22 cellular contexts compared by ENCODE assay signal in genomic region chr3:852033-852432, GRCh38.
DNase-seq lines count a peak whose midpoint lies in the region; ATAC-seq and TF ChIP-seq lines count a peak whose summit lies in the region.
"Had no signal": no experiment of that assay in that cellular context is flagged by ENCODE, and none has a peak within 500 bp of the region (broad histone marks: within the 10 kb centered on the region; RNA-seq: fewer than 3 reads in every experiment).

No MANE protein-coding gene starts in this region.

- H3K27ac ChIP-seq in SK-N-SH (ENCODE audit: low read depth in 2 of 2, low read length in 1 of 2) (no peak overlapping the region), Karpas-422 (ENCODE audit: low read length) (no peak overlapping the region), mammary epithelial cell (ENCODE audit: insufficient read depth, low read depth, low read length) (no peak overlapping the region)
- H3K27ac ChIP-seq: body of pancreas, esophagus muscularis mucosa, parathyroid adenoma, PC-9, skin epidermis, uterus had no signal

- POLR2A ChIA-PET in SK-N-SH (lab: Yijun Ruan, JAX), result no interaction called here

- H3K79me2 ChIP-seq in SK-N-SH (ENCODE audit: insufficient read depth), result no peaks in the 10 kb centered on the region
- no peaks in the 10 kb centered on the region for H3K79me2 ChIP-seq in Karpas-422 (ENCODE audit: low read length)
- H3K79me2 ChIP-seq in mammary epithelial cell (ENCODE audit: insufficient read depth, low read length), result no peaks in the 10 kb centered on the region
- H3K79me2 ChIP-seq: parathyroid adenoma had no signal

- H3K4me2 ChIP-seq in SK-N-SH (no peak overlapping the region), Karpas-422 (ENCODE audit: low read depth, low read length, poor library complexity, severe bottlenecking) (no peak overlapping the region), mammary epithelial cell (ENCODE audit: insufficient read depth, low read depth, low read length) (no peak overlapping the region)
- H3K4me2 ChIP-seq: PC-9 had no signal

- no peak for TF ChIP-seq EP300 in SK-N-SH (IDR thresholded peaks at IDR 0.05; ENCODE audit: borderline replicate concordance in 1 of 2, low read depth in 1 of 2, low read length in 1 of 2)

- DNase-seq in SK-N-SH, result no peak
- DNase-seq in Karpas-422, result peak; percentile 56
- DNase-seq in mammary epithelial cell, result peak; percentile 21
- DNase-seq in NCI-H146 treated with DMSO at 0.1 percent for 48 hours (lab: John Stamatoyannopoulos, UW; ENCODE audit: unreplicated experiment), result no peak
- no peak for DNase-seq in A172 (ENCODE audit: low spot score)
- no peak for DNase-seq in left ventricle myocardium superior
- DNase-seq: activated CD4-positive, alpha-beta T cell treated with anti-CD3 and anti-CD28 coated beads, Interleukin-2, amount 50 U/mL, for 4 hours; activated T-cell treated with anti-CD3 and anti-CD28 coated beads, Interleukin-2, amount 50 U/mL, for 48 hours; body of pancreas; head of caudate nucleus; naive B cell; NCI-H1417 treated with DMSO at 0.1 percent for 48 hours; NCI-H2227 treated with DMSO at 0.1 percent for 48 hours; PC-9; stimulated activated CD4-positive, alpha-beta T cell treated with anti-CD3 and anti-CD28 coated beads, Interleukin-4, amount 100 ng/mL, for 1 hour; uterus had no signal

- intact Hi-C loops in mammary epithelial cell (cut with micrococcal nuclease), result loop anchor here (1.0 to 5.0 kb wide), 2 partner anchors 50 to 220 kb away; no protein-coding TSS in a partner anchor
- intact Hi-C loops in left ventricle myocardium superior (cut with micrococcal nuclease), result no loop called here

- H3K27me3 ChIP-seq in SK-N-SH (ENCODE audit: insufficient read depth) (no peaks in the 10 kb centered on the region), Karpas-422 (ENCODE audit: low read length) (no peaks in the 10 kb centered on the region), mammary epithelial cell (ENCODE audit: insufficient read depth, low read length) (no peaks in the 10 kb centered on the region)
- H3K27me3 ChIP-seq: body of pancreas, esophagus muscularis mucosa, uterus had no signal

- in situ Hi-C loops in mammary epithelial cell (cut with MboI; ENCODE audit: low sequenced_read_pairs in 2 of 2), result loop anchor here (5.0 to 25.0 kb wide), 2 partner anchors 215 kb away; no protein-coding TSS in a partner anchor

- dilution Hi-C loops in mammary epithelial cell (cut with HindIII; ENCODE audit: low sequenced_read_pairs), result no loop called here

- peak; percentile 48 for TF ChIP-seq RAD21 in SK-N-SH (IDR thresholded peaks at IDR 0.05; ENCODE audit: low read length)

- H3K9me2 ChIP-seq in SK-N-SH (no peaks in the 10 kb centered on the region), Karpas-422 (replicated peaks; ENCODE audit: insufficient read depth, low read length) (no peaks in the 10 kb centered on the region)

- no peaks in the 10 kb centered on the region for H3F3A ChIP-seq in SK-N-SH (replicated peaks; ENCODE audit: insufficient read depth)

- H3K4me3 ChIP-seq in SK-N-SH (ENCODE audit: low read depth in 2 of 2, low read length in 1 of 2), result no peak overlapping the region
- H3K4me3 ChIP-seq in Karpas-422 (ENCODE audit: low read length), result no peak overlapping the region
- H3K4me3 ChIP-seq in mammary epithelial cell (replicated peaks in 1 of 3; ENCODE audit: insufficient read depth in 1 of 3, low read depth in 2 of 3, low read length in 3 of 3), result no peak overlapping the region
- H3K4me3 ChIP-seq: body of pancreas, esophagus muscularis mucosa, lung, PC-9, skin epidermis, uterus had no signal

- H3K9me3 ChIP-seq in SK-N-SH (no peaks in the 10 kb centered on the region), Karpas-422 (ENCODE audit: low read length) (no peaks in the 10 kb centered on the region), mammary epithelial cell (replicated peaks; ENCODE audit: insufficient read depth, low read length) (no peaks in the 10 kb centered on the region)
- H3K9me3 ChIP-seq: body of pancreas, esophagus muscularis mucosa, uterus had no signal

- H2AFZ ChIP-seq in SK-N-SH (ENCODE audit: low read depth) (no peak overlapping the region), Karpas-422 (ENCODE audit: low read length) (no peak overlapping the region), mammary epithelial cell (ENCODE audit: low read depth, low read length) (no peak overlapping the region)
- H2AFZ ChIP-seq: parathyroid adenoma, PC-9 had no signal

- no peak overlapping the region for H3K9ac ChIP-seq in SK-N-SH
- H3K9ac ChIP-seq in Karpas-422 (ENCODE audit: low read length), result no peak overlapping the region
- H3K9ac ChIP-seq in mammary epithelial cell (ENCODE audit: insufficient read depth, low read length), result no peak overlapping the region
- H3K9ac ChIP-seq: parathyroid adenoma had no signal

- BruUV-seq in mammary epithelial cell (replicated peaks; lab: Mats Ljungman, UMichigan), result no TSS peak

- TF ChIP-seq CTCF in SK-N-SH (IDR thresholded peaks at IDR 0.05), result peak; percentile 12; the same call in 1 of the 2 replicates
- TF ChIP-seq CTCF in mammary epithelial cell (conservative IDR thresholded peaks at IDR 0.05 in 1 of 2, IDR thresholded peaks at IDR 0.05 in 1 of 2; ENCODE audit: extremely low read depth in 1 of 2, insufficient read depth in 1 of 2, low read depth in 1 of 2, low read length in 2 of 2), result peak in 1 of 2 donors; percentile 43

- 0% methylated on average over 4 of the region's 4 CpGs for WGBS in SK-N-SH (ENCODE audit: low lambda C conversion rate)
- 73% methylated on average over 1 of the region's 4 CpGs for WGBS in mammary epithelial cell (ENCODE audit: low coverage, missing lambda C conversion rate)

- no peak for ATAC-seq in SK-N-SH treated with all-trans-retinoic acid at 6 μM for 48 hours
- ATAC-seq in HG03432 (IDR thresholded peaks at IDR 0.05; ENCODE audit: unreplicated experiment), result no peak
- no peak for ATAC-seq in left ventricle myocardium superior
- ATAC-seq: body of pancreas had no signal

- CTCF ChIA-PET in SK-N-SH (lab: Yijun Ruan, JAX), result no interaction called here
- CTCF ChIA-PET in mammary epithelial cell (lab: Charles Lee; ENCODE audit: low non-redundant PET), result interaction anchor here (0.7 kb wide), 1 partner anchor 8 kb away, joined by 4 read pairs; no protein-coding TSS in a partner anchor

- H3K4me1 ChIP-seq in SK-N-SH (ENCODE audit: control insufficient read depth in 1 of 2, insufficient read depth in 2 of 2, low read depth in 1 of 2, low read length in 1 of 2), result no peaks in the 10 kb centered on the region
- no peaks in the 10 kb centered on the region for H3K4me1 ChIP-seq in Karpas-422 (ENCODE audit: low read length)
- H3K4me1 ChIP-seq in mammary epithelial cell (ENCODE audit: insufficient read depth, low read length), result no peaks in the 10 kb centered on the region
- H3K4me1 ChIP-seq: body of pancreas, esophagus muscularis mucosa, parathyroid adenoma, uterus had no signal

- H4K20me1 ChIP-seq in SK-N-SH (ENCODE audit: insufficient read depth) (no peaks in the 10 kb centered on the region), Karpas-422 (ENCODE audit: insufficient read depth, low read depth, low read length) (no peaks in the 10 kb centered on the region), mammary epithelial cell (ENCODE audit: insufficient read depth, low read length) (no peaks in the 10 kb centered on the region)

- H3K36me3 ChIP-seq in SK-N-SH (replicated peaks in 1 of 2; ENCODE audit: control insufficient read depth in 1 of 2, insufficient read depth in 2 of 2, low read length in 1 of 2) (no peaks in the 10 kb centered on the region), Karpas-422 (ENCODE audit: insufficient read depth, low read length) (no peaks in the 10 kb centered on the region), mammary epithelial cell (ENCODE audit: insufficient read depth, low read length) (no peaks in the 10 kb centered on the region)
- H3K36me3 ChIP-seq: esophagus muscularis mucosa, uterus had no signal

TF ChIP-seq in SK-N-SH, 30 proteins besides CTCF, POLR2A, EP300 and RAD21 (continues in another document):
- TF ChIP-seq IRF3 (IDR thresholded peaks at IDR 0.05; ENCODE audit: low read depth, low read length) (no peak), GATA2 (CRISPR knock-in tag; IDR thresholded peaks at IDR 0.05) (no peak), FOXJ3 (CRISPR knock-in tag; IDR thresholded peaks at IDR 0.05) (no peak), FOSL2 (IDR thresholded peaks at IDR 0.05; ENCODE audit: borderline replicate concordance, low read depth) (no peak), NFIC (IDR thresholded peaks at IDR 0.05; ENCODE audit: borderline replicate concordance) (no peak), TEAD4 (IDR thresholded peaks at IDR 0.05; ENCODE audit: borderline replicate concordance, insufficient read depth) (no peak), SMC3 (IDR thresholded peaks at IDR 0.05; ENCODE audit: low read depth, low read length) (no peak), GABPA (IDR thresholded peaks at IDR 0.05; ENCODE audit: low read depth) (no peak)

TF ChIP-seq in SK-N-SH treated with all-trans-retinoic acid at 6 μM for 48 hours, 23 proteins besides CTCF, POLR2A, EP300 and RAD21 (continues in another document):
- TF ChIP-seq ISL1 (CRISPR knock-in tag; IDR thresholded peaks at IDR 0.05) (no peak), ZC3H10 (CRISPR knock-in tag; IDR thresholded peaks at IDR 0.05) (no peak), OSR1 (CRISPR knock-in tag; IDR thresholded peaks at IDR 0.05) (no peak), RARB (CRISPR knock-in tag; IDR thresholded peaks at IDR 0.05) (no peak), ZFP30 (CRISPR knock-in tag; IDR thresholded peaks at IDR 0.05) (no peak), ESRRG (CRISPR knock-in tag; IDR thresholded peaks at IDR 0.05) (no peak), CSDC2 (CRISPR knock-in tag; IDR thresholded peaks at IDR 0.05) (no peak), BACH2 (CRISPR knock-in tag; IDR thresholded peaks at IDR 0.05; ENCODE audit: borderline replicate concordance) (no peak), ZNF70 (CRISPR knock-in tag; IDR thresholded peaks at IDR 0.05) (no peak), PPARA (CRISPR knock-in tag; IDR thresholded peaks at IDR 0.05; ENCODE audit: borderline replicate concordance) (no peak), SNAI2 (CRISPR knock-in tag; IDR thresholded peaks at IDR 0.05) (no peak), GLIS3 (CRISPR knock-in tag; IDR thresholded peaks at IDR 0.05) (no peak), TCF4 (CRISPR knock-in tag; IDR thresholded peaks at IDR 0.05; ENCODE audit: borderline replicate concordance) (no peak)

Comparison
In these comparisons a context has a peak if more than half of its experiments do, and no peak if none do; other contexts are left out.
1. DNase-seq: peak in Karpas-422 (single experiment) and mammary epithelial cell (single experiment); none in SK-N-SH (single experiment), NCI-H146 treated with DMSO at 0.1 percent for 48 hours (single experiment), A172 (single experiment) and left ventricle myocardium superior (single experiment).